ENCODE assay signal across 12 cellular contexts in the genomic region with DNA sequence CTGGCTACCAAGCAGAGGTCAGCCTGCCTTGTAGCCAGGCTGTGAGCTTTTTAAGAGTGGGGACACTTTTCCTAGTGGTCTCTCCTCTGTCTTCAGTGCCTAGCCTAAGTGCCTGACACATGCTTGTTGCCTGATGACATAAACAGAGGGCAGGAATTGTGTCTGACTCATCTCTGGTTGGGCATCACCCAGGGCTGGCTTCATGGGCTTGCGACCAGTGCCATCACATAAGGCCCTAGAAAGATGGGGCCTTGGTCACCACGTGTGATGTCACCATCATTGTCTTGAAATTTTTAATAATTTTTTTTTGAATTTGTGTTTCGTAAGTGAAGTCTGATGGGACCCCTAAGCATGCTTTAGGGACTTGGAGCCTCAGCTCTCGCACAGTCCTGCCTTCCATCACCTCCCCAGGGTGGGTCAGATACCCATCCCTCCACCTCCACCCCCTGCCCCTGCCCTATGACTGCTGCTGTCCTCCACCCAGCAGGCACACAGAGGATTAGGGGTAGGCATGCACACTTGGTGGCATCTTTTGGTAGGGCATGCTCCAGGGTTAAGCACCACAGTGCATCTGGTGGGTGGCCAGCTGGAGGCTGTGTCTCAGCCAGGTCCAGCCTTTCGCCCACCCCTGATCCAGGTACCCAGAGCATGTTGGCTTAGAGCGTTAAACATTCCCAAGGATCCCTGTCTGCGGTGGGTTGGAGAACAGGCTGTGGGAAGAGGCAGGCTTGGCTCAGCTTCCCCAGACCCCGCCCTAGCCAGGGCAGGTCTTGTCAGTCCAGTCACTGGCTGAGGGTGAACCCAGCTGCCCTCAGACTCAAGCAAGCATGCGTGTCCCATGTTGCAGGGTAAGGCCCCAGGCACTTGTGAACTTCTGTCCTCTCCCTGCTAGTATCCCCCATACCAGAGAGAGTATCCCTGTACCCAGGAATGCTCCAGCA.
DNase-seq lines count a peak whose midpoint lies in the region; ATAC-seq, FAIRE-seq and TF ChIP-seq lines count a peak whose summit lies in the region.
"Had no signal": no experiment of that assay in that cellular context is flagged by ENCODE, and none has a peak within 500 bp of the region (broad histone marks: within the 10 kb centered on the region; RNA-seq: fewer than 3 reads in every experiment).

No MANE protein-coding gene starts in this region.

- H3K9me1 ChIP-seq in IMR-90 (ENCODE audit: insufficient read depth, low read length) = no peaks in the 10 kb centered on the region

- H3K9ac ChIP-seq in IMR-90 (ENCODE audit: low read depth, low read length) (no peak overlapping the region), stomach smooth muscle (ENCODE audit: low read length in 2 of 2) (no peak overlapping the region)

- H2AFZ ChIP-seq in IMR-90 (replicated peaks; ENCODE audit: low read length, poor library complexity) = no peak overlapping the region

- POLR2A ChIA-PET in IMR-90 (lab: Charles Lee; ENCODE audit: unreplicated experiment) = no interaction called here

- H3K36me3 ChIP-seq in IMR-90 (ENCODE audit: control insufficient read depth, insufficient read depth, low read length) (no peaks in the 10 kb centered on the region), bronchial epithelial cell (ENCODE audit: control insufficient read depth, insufficient read depth, low read length) (no peaks in the 10 kb centered on the region), stomach smooth muscle (ENCODE audit: control insufficient read depth in 2 of 2, insufficient read depth in 2 of 2, low read length in 2 of 2) (no peaks in the 10 kb centered on the region)
- H3K36me3 ChIP-seq: Peyer's patch had no signal

- intact Hi-C loops in IMR-90 (cut with micrococcal nuclease) = no loop called here

- H3K9me3 ChIP-seq in IMR-90 (ENCODE audit: control insufficient read depth, insufficient read depth, low read length) (no peaks in the 10 kb centered on the region), stomach smooth muscle (ENCODE audit: control insufficient read depth in 2 of 2, low read length in 2 of 2) (no peaks in the 10 kb centered on the region)
- H3K9me3 ChIP-seq: Peyer's patch had no signal

- H3K4ac ChIP-seq in IMR-90 (ENCODE audit: low read depth, low read length) = no peak overlapping the region

- FAIRE-seq in bronchial epithelial cell (lab: Jason Lieb, UNC) = no peak
- no peak for FAIRE-seq in D721Med (lab: Jason Lieb, UNC)

- no peak overlapping the region for H4K91ac ChIP-seq in IMR-90 (ENCODE audit: insufficient read depth, low read depth, low read length)

- H3K79me1 ChIP-seq in IMR-90 (ENCODE audit: low read depth in 1 of 2, low read length in 2 of 2) = no peaks in the 10 kb centered on the region

- ATAC-seq in IMR-90 (ENCODE audit: low read depth) = peak; percentile 46; the same call in 1 of the 2 replicates

- TF ChIP-seq RAD21 in IMR-90 (IDR thresholded peaks at IDR 0.05; ENCODE audit: low read length) = no peak

- no peak overlapping the region for H3K56ac ChIP-seq in IMR-90 (ENCODE audit: extremely low read depth, insufficient read depth, low read length)

- 92% methylated on average over 3 of the region's 9 CpGs; no CpG with 5 or more reads in 1 of the 2 experiments for WGBS in IMR-90 (ENCODE audit: extremely low coverage in 2 of 2, insufficient read length in 1 of 2), 2 experiments

- H2BK5ac ChIP-seq in IMR-90 (ENCODE audit: low read depth, low read length, poor library complexity, severe bottlenecking) = no peak overlapping the region

- in situ Hi-C loops in IMR-90 (cut with MboI; ENCODE audit: low sequenced_read_pairs) = no loop called here

- no peak overlapping the region for H2AK9ac ChIP-seq in IMR-90 (replicated peaks; ENCODE audit: low read depth, low read length, poor library complexity)

- no peak overlapping the region for H2BK15ac ChIP-seq in IMR-90 (ENCODE audit: low read depth, low read length)

- H3K4me3 ChIP-seq in IMR-90 (ENCODE audit: insufficient read depth, low read depth, low read length) = no peak overlapping the region
- no peak overlapping the region for H3K4me3 ChIP-seq in bronchial epithelial cell (ENCODE audit: low read depth, low read length)
- H3K4me3 ChIP-seq in stomach smooth muscle (ENCODE audit: low read length in 2 of 2) = peak overlapping the region in 1 of 2 donors; percentile 54
- H3K4me3 ChIP-seq: Peyer's patch had no signal

- no peak overlapping the region for H2BK120ac ChIP-seq in IMR-90 (ENCODE audit: low read depth, low read length)

- H3K23ac ChIP-seq in IMR-90 (ENCODE audit: low read depth, low read length) = no peak overlapping the region

- H3K18ac ChIP-seq in IMR-90 (ENCODE audit: low read depth, low read length) = no peak overlapping the region

- no peak overlapping the region for H4K5ac ChIP-seq in IMR-90 (ENCODE audit: low read depth, low read length)

- no TSS peak for BruUV-seq in IMR-90 (replicated peaks; lab: Mats Ljungman, UMichigan)

- H3K4me1 ChIP-seq in IMR-90 (ENCODE audit: control insufficient read depth, insufficient read depth, low read length) = peaks cover 2% of the 10 kb centered on the region; the same call in 1 of the 2 replicates
- H3K4me1 ChIP-seq in stomach smooth muscle (ENCODE audit: control insufficient read depth, insufficient read depth, low read length) = peaks cover 26% of the 10 kb centered on the region

- TF ChIP-seq CTCF in IMR-90 (conservative IDR thresholded peaks at IDR 0.05; ENCODE audit: low read depth, low read length) = no peak
- no peak for TF ChIP-seq CTCF in bronchial epithelial cell (IDR thresholded peaks at IDR 0.05; ENCODE audit: insufficient read depth, low read length, severe bottlenecking)
- TF ChIP-seq CTCF in D721Med (IDR thresholded peaks at IDR 0.05; ENCODE audit: insufficient read depth, missing control alignments) = no peak

- no peak for TF ChIP-seq POLR2A in IMR-90 (IDR thresholded peaks at IDR 0.05; ENCODE audit: low read depth, low read length)

- H2BK20ac ChIP-seq in IMR-90 (ENCODE audit: low read depth, low read length) = no peak overlapping the region

- no peaks in the 10 kb centered on the region for H4K20me1 ChIP-seq in IMR-90 (ENCODE audit: insufficient read depth, low read length)

- H4K8ac ChIP-seq in IMR-90 (ENCODE audit: low read depth in 2 of 2, low read length in 2 of 2) = no peak overlapping the region

- H3K4me2 ChIP-seq in IMR-90 (ENCODE audit: low read depth, low read length) = no peak overlapping the region

- no peak overlapping the region for H2AK5ac ChIP-seq in IMR-90 (ENCODE audit: low read depth, low read length)

- DNase-seq in IMR-90 (no peak), bronchial epithelial cell (ENCODE audit: low read depth) (peak; percentile 53), left kidney (ENCODE audit: low read depth, low spot score) (peak; percentile 45), NCI-H2227 (lab: John Stamatoyannopoulos, UW; ENCODE audit: unreplicated experiment) (no peak), D721Med (ENCODE audit: insufficient read length, low spot score) (no peak), AML-193 (lab: John Stamatoyannopoulos, UW) (no peak)
- DNase-seq: Calu3; cerebellar nuclear complex; NCI-H2081; stimulated activated CD4-positive, alpha-beta T cell treated with anti-CD3 and anti-CD28 coated beads, Interleukin-12 subunit alpha, Interleukin-12 subunit beta, amount 100 ng/mL, for 4 hours had no signal

- no peak overlapping the region for H3K14ac ChIP-seq in IMR-90 (replicated peaks; ENCODE audit: low read depth, low read length)

- no peak overlapping the region for H3K27ac ChIP-seq in IMR-90 (ENCODE audit: insufficient read depth, low read length)
- peak overlapping the region; percentile 71 for H3K27ac ChIP-seq in stomach smooth muscle (ENCODE audit: low read length)

- dilution Hi-C loops in IMR-90 (cut with HindIII; ENCODE audit: low sequenced_read_pairs, unreplicated experiment) = no loop called here

- CTCF ChIA-PET in IMR-90 (lab: Yijun Ruan, JAX) = no interaction called here

- H3K27me3 ChIP-seq in IMR-90 (ENCODE audit: control insufficient read depth, insufficient read depth, low read length) (peaks cover 42% of the 10 kb centered on the region), bronchial epithelial cell (ENCODE audit: control insufficient read depth, insufficient read depth, low read length) (peaks cover 4% of the 10 kb centered on the region), stomach smooth muscle (ENCODE audit: control insufficient read depth in 1 of 2, insufficient read depth in 2 of 2, low read length in 2 of 2) (no peaks in the 10 kb centered on the region)
- H3K27me3 ChIP-seq: Peyer's patch had no signal

TF ChIP-seq in IMR-90, 13 proteins besides CTCF, POLR2A, EP300 and RAD21:
- no peak for TF ChIP-seq MXI1 (IDR thresholded peaks at IDR 0.05; ENCODE audit: borderline replicate concordance, low read depth, low read length)
- no peak for TF ChIP-seq NFE2L2 (IDR thresholded peaks at IDR 0.05; ENCODE audit: low read depth, low read length)
- TF ChIP-seq, protein P1, sequence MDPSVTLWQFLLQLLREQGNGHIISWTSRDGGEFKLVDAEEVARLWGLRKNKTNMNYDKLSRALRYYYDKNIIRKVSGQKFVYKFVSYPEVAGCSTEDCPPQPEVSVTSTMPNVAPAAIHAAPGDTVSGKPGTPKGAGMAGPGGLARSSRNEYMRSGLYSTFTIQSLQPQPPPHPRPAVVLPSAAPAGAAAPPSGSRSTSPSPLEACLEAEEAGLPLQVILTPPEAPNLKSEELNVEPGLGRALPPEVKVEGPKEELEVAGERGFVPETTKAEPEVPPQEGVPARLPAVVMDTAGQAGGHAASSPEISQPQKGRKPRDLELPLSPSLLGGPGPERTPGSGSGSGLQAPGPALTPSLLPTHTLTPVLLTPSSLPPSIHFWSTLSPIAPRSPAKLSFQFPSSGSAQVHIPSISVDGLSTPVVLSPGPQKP (IDR thresholded peaks at IDR 0.05; ENCODE audit: borderline replicate concordance, low read depth, low read length) = no peak
- TF ChIP-seq CHD1 (IDR thresholded peaks at IDR 0.05; ENCODE audit: low read depth, low read length) = no peak
- TF ChIP-seq BHLHE40 (IDR thresholded peaks at IDR 0.05; ENCODE audit: low read depth, low read length) = no peak
- no peak for TF ChIP-seq MAFK (IDR thresholded peaks at IDR 0.05; ENCODE audit: low read depth, low read length)
- no peak for TF ChIP-seq FOS (IDR thresholded peaks at IDR 0.05; ENCODE audit: low read depth, low read length)
- TF ChIP-seq SMC3 (IDR thresholded peaks at IDR 0.05; ENCODE audit: low read depth, low read length) = no peak
- TF ChIP-seq CEBPB (IDR thresholded peaks at IDR 0.05; ENCODE audit: low read depth, low read length) = no peak
- TF ChIP-seq MAZ (IDR thresholded peaks at IDR 0.05; ENCODE audit: borderline replicate concordance, low read depth, low read length) = no peak
- TF ChIP-seq, protein P2, sequence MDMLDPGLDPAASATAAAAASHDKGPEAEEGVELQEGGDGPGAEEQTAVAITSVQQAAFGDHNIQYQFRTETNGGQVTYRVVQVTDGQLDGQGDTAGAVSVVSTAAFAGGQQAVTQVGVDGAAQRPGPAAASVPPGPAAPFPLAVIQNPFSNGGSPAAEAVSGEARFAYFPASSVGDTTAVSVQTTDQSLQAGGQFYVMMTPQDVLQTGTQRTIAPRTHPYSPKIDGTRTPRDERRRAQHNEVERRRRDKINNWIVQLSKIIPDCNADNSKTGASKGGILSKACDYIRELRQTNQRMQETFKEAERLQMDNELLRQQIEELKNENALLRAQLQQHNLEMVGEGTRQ (IDR thresholded peaks at IDR 0.05; ENCODE audit: low read depth, low read length) = no peak
TF ChIP-seq in IMR-90: peak in this region for 0.

Comparison
In these comparisons a context has a peak if more than half of its experiments do, and no peak if none do; other contexts are left out.
1. DNase-seq: peak in bronchial epithelial cell (single experiment) and left kidney (single experiment); none in IMR-90 (single experiment), NCI-H2227 (single experiment), D721Med (single experiment) and AML-193 (0 of 2).